23 cellular contexts compared by ENCODE assay signal in the genomic region with DNA sequence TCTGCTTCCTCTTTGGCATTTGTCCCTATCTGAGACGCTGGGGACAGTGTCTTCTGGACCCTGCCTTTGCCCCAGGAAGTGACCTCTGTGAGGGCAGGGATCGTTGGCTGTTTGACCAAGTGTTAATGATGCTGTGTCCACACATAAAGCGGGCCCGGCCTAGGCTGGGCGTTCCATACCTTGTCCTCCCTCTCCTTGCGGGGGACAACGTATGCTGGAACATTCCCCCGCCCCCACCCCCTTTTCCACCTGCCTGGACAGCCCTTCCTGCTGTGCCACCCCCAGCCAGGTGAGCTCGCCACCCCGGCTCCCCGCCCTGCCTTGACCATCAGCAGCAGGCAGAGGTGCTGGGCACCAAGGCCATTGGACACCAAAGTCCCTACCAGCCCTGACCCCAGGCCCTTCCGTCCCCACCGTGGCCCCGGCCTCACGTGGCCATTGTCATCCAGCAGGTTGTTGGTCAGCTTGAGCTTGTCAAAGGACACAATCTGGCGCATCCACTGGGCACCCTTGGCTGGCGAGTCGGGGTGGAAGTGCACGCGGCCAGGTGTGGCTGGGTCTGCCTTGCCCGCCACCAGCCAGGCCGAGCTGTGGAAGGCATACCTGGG. TPM values are rescaled to one million over a fixed set of nuclear protein-coding genes. Genes with fewer than 3 reads are reported as not detected.
A peak's percentile ranks its signal among the peaks of the same experiment; 100 is the strongest.
DNase-seq lines count a peak whose midpoint lies in the region; ATAC-seq and TF ChIP-seq lines count a peak whose summit lies in the region.
"Had no signal": no experiment of that assay in that cellular context is flagged by ENCODE, and none has a peak within 500 bp of the region (broad histone marks: within the 10 kb centered on the region; RNA-seq: fewer than 3 reads in every experiment).

No MANE protein-coding gene starts in this region.

- intact Hi-C loops in posterior vena cava (cut with DNase I): no loop called here

- no peak overlapping the region for H3K4me3 Mint-ChIP-seq in endodermal cell
- H3K4me3 Mint-ChIP-seq: activated naive CD8-positive, alpha-beta T cell; activated T-cell treated with anti-CD3 and anti-CD28 coated beads, Interleukin-2, amount 50 U/mL, for 4 hours; stimulated activated memory B cell treated with anti-CD40 and anti-IgM and Interleukin-4, amounts not matched to agents 10 μg/mL and 1 μg/mL and 100 μg/mL, for 72 hours had no signal

- ATAC-seq in HG03565 (IDR thresholded peaks at IDR 0.05; ENCODE audit: unreplicated experiment) (no peak), HG02884 (IDR thresholded peaks at IDR 0.05; ENCODE audit: unreplicated experiment) (no peak)
- ATAC-seq: activated T-cell treated with anti-CD3 and anti-CD28 coated beads, Interleukin-2, amount 50 U/mL, for 4 hours; right cardiac atrium; stimulated activated memory B cell treated with anti-CD40 and anti-IgM and Interleukin-4, amounts not matched to agents 10 μg/mL and 1 μg/mL and 100 μg/mL, for 72 hours had no signal

- no peaks in the 10 kb centered on the region for H3K27me3 Mint-ChIP-seq in endodermal cell (ENCODE audit: insufficient read depth)
- H3K27me3 Mint-ChIP-seq: activated naive CD8-positive, alpha-beta T cell; stimulated activated memory B cell treated with anti-CD40 and anti-IgM and Interleukin-4, amounts not matched to agents 10 μg/mL and 1 μg/mL and 100 μg/mL, for 72 hours had no signal

- H3K4me1 ChIP-seq in endodermal cell (ENCODE audit: control insufficient read depth, insufficient read depth, low read length): peaks cover 8% of the 10 kb centered on the region

- no peaks in the 10 kb centered on the region for H3K36me3 ChIP-seq in endodermal cell (ENCODE audit: control insufficient read depth, insufficient read depth, low read length)

- WGBS in endodermal cell (ENCODE audit: insufficient coverage in 1 of 2, insufficient read length in 1 of 2), 2 experiments: 93 to 94% methylated on average over 12 to 22 of the region's 22 CpGs

- no peaks in the 10 kb centered on the region for H3K9me3 Mint-ChIP-seq in endodermal cell
- H3K9me3 Mint-ChIP-seq: activated T-cell treated with anti-CD3 and anti-CD28 coated beads, Interleukin-2, amount 50 U/mL, for 4 hours; stimulated activated memory B cell treated with anti-CD40 and anti-IgM and Interleukin-4, amounts not matched to agents 10 μg/mL and 1 μg/mL and 100 μg/mL, for 72 hours had no signal

- H3K4me1 Mint-ChIP-seq in endodermal cell: peaks cover 7% of the 10 kb centered on the region

- no peaks in the 10 kb centered on the region for H3K27me3 ChIP-seq in endodermal cell (ENCODE audit: control insufficient read depth, insufficient read depth, low read length, poor library complexity, severe bottlenecking)

- no peaks in the 10 kb centered on the region for H3K9me3 ChIP-seq in endodermal cell (ENCODE audit: control insufficient read depth, low read length)

- H3K4me3 ChIP-seq in endodermal cell (ENCODE audit: low read length): no peak overlapping the region
- H3K4me3 ChIP-seq: PC-9 had no signal

- H3K9ac ChIP-seq in endodermal cell (ENCODE audit: extremely low read depth, low read length, poor library complexity, severe bottlenecking): no peak overlapping the region

- TF ChIP-seq CTCF in endodermal cell (conservative IDR thresholded peaks at IDR 0.05): no peak

- H3K27ac ChIP-seq in endodermal cell (ENCODE audit: low read depth, low read length): no peak overlapping the region
- H3K27ac ChIP-seq: PC-9 had no signal

- DNase-seq in HuH-7 (ENCODE audit: low spot score): peak; percentile 58
- DNase-seq in endodermal cell: peak; percentile 72
- peak; percentile 74 for DNase-seq in posterior vena cava (ENCODE audit: low spot score)
- no peak for DNase-seq in NCI-H446 (lab: John Stamatoyannopoulos, UW)
- DNase-seq: activated CD4-positive, alpha-beta T cell treated with anti-CD3 and anti-CD28 coated beads, Interleukin-2, amount 50 U/mL, for 48 hours; activated T-cell treated with anti-CD3 and anti-CD28 coated beads, Interleukin-2, amount 50 U/mL, for 4 hours; DMS79 treated with DMSO at 0.1 percent for 48 hours; glutamatergic neuron; KG1; NCI-H187; NCI-H2227 treated with DMSO at 0.1 percent for 48 hours; occipital lobe; PC-9; T-helper 2 cell had no signal

- no peak overlapping the region for H3K27ac Mint-ChIP-seq in endodermal cell
- H3K27ac Mint-ChIP-seq: activated naive CD8-positive, alpha-beta T cell; stimulated activated memory B cell treated with anti-CD40 and anti-IgM and Interleukin-4, amounts not matched to agents 10 μg/mL and 1 μg/mL and 100 μg/mL, for 72 hours had no signal

- H3K36me3 Mint-ChIP-seq in endodermal cell (ENCODE audit: low read depth): no peaks in the 10 kb centered on the region
- H3K36me3 Mint-ChIP-seq: activated naive CD8-positive, alpha-beta T cell; stimulated activated memory B cell treated with anti-CD40 and anti-IgM and Interleukin-4, amounts not matched to agents 10 μg/mL and 1 μg/mL and 100 μg/mL, for 72 hours had no signal

RNA-seq across cellular contexts. Expression of a gene that starts 4.1 kb away (rescaled TPM):
- total RNA-seq in endodermal cell: 10 to 100 TPM in 1 of 2 donors, 1 to 10 TPM in 1; 9.5 to 13.1 TPM
- 13.6 TPM for polyA plus RNA-seq in endodermal cell (2013, experiment 1 of 2)
- polyA plus RNA-seq in endodermal cell (2013, experiment 2 of 2): 13.4 TPM
- 1 to 10 TPM; 4.6 to 5.7 TPM for total RNA-seq in posterior vena cava

RNA-seq across cellular contexts. Expression of a gene that starts 5.7 kb away (rescaled TPM):
- total RNA-seq in endodermal cell (not detected), posterior vena cava (not detected)
- 1.7 TPM for polyA plus RNA-seq in endodermal cell (2013, experiment 1 of 2)
- polyA plus RNA-seq in endodermal cell (2013, experiment 2 of 2): 1.7 TPM
- total RNA-seq: activated T-cell treated with anti-CD3 and anti-CD28 coated beads, Interleukin-2, amount 50 U/mL, for 4 hours; cerebellum; fibroblast of lung; lower leg skin; occipital lobe; PC-9; right cardiac atrium; SK-MEL-5 had no signal
- polyA plus RNA-seq: fibroblast of lung, right cardiac atrium had no signal

RNA-seq across cellular contexts. Expression of a gene that starts 16.7 kb away (rescaled TPM):
- total RNA-seq in endodermal cell: under 1 TPM; 0.20 to 0.71 TPM
- polyA plus RNA-seq in endodermal cell (2013, experiment 1 of 2): not detected
- not detected for polyA plus RNA-seq in endodermal cell (2013, experiment 2 of 2)
- not detected for total RNA-seq in posterior vena cava
- total RNA-seq: fibroblast of lung, right cardiac atrium, SK-MEL-5 had no signal
- polyA plus RNA-seq: fibroblast of lung, right cardiac atrium had no signal

RNA-seq across cellular contexts. Expression of a gene that starts 27.1 kb away (rescaled TPM):
- 100 to 1,000 TPM; 135 to 160 TPM for total RNA-seq in endodermal cell
- 138 TPM for polyA plus RNA-seq in endodermal cell (2013, experiment 1 of 2)
- 109 TPM for polyA plus RNA-seq in endodermal cell (2013, experiment 2 of 2)
- 100 to 1,000 TPM; 112 to 116 TPM for total RNA-seq in posterior vena cava

RNA-seq across cellular contexts. Expression of a gene that starts 40.6 kb away (rescaled TPM):
- not detected for total RNA-seq in endodermal cell
- not detected for polyA plus RNA-seq in endodermal cell (2013, experiment 1 of 2)
- polyA plus RNA-seq in endodermal cell (2013, experiment 2 of 2): not detected
- total RNA-seq in posterior vena cava: not detected
- total RNA-seq: activated T-cell treated with anti-CD3 and anti-CD28 coated beads, Interleukin-2, amount 50 U/mL, for 4 hours; cerebellum; fibroblast of lung; occipital lobe; right cardiac atrium had no signal
- polyA plus RNA-seq: fibroblast of lung, right cardiac atrium had no signal

Comparison
In these comparisons a context has a peak if more than half of its experiments do, and no peak if none do; other contexts are left out.
1. DNase-seq: peak in HuH-7 (single experiment), endodermal cell (single experiment) and posterior vena cava (single experiment); none in NCI-H446 (0 of 2).